1 cellular context compared by ENCODE assay signal in genomic region chr14:27553820-27554219, GRCh38.
TF ChIP-seq lines count a peak whose summit lies in the region.

No MANE protein-coding gene starts in this region.

TF ChIP-seq in WTC11, 78 proteins besides CTCF, POLR2A, EP300 and RAD21 (continued from another document):
- TF ChIP-seq ZNF281 (CRISPR knock-in tag; IDR thresholded peaks at IDR 0.05) (no peak), PRDM15 (CRISPR knock-in tag; IDR thresholded peaks at IDR 0.05) (no peak), ZNF425 (CRISPR knock-in tag; conservative IDR thresholded peaks at IDR 0.05) (no peak), NFE2L1 (CRISPR knock-in tag; IDR thresholded peaks at IDR 0.05) (no peak), IRF1 (CRISPR knock-in tag; IDR thresholded peaks at IDR 0.05) (no peak)
